3 cellular contexts compared by ENCODE assay signal in genomic region chr11:6887711-6888110, GRCh38.
A peak's percentile ranks its signal among the peaks of the same experiment; 100 is the strongest.
TF ChIP-seq lines count a peak whose summit lies in the region.

No MANE protein-coding gene starts in this region.

TF ChIP-seq in HEK293, 187 proteins besides CTCF, POLR2A, EP300 and RAD21:
- peak; percentile 81 for TF ChIP-seq ZNF146 (tag by site-specific recombination; IDR thresholded peaks at IDR 0.05)

TF ChIP-seq in WTC11, 78 proteins besides CTCF, POLR2A, EP300 and RAD21:
- TF ChIP-seq GTF2I (CRISPR knock-in tag; conservative IDR thresholded peaks at IDR 0.05) = 0 out of 2 replicates have a peak, but pooled peaks have one; percentile 10

TF ChIP-seq in K562, 482 proteins besides CTCF, POLR2A, EP300 and RAD21:
- TF ChIP-seq KDM1A (IDR thresholded peaks at IDR 0.05) (0 out of 4 replicates have a peak, but pooled peaks of 1 of the 2 experiments have one; percentile 24), ZNF146 (CRISPR knock-in tag; IDR thresholded peaks at IDR 0.05; ENCODE audit: unreplicated experiment) (peak; percentile 86), RBM25 (IDR thresholded peaks at IDR 0.05; ENCODE audit: low read depth, low read length, severe bottlenecking) (peak; percentile 14)
